2 cellular contexts compared by ENCODE assay signal in genomic region chr1:192839164-192840066, GRCh38.
A peak's percentile ranks its signal among the peaks of the same experiment; 100 is the strongest.
TF ChIP-seq lines count a peak whose summit lies in the region.

No MANE protein-coding gene starts in this region.

TF ChIP-seq in GM23338, 12 proteins besides CTCF, POLR2A, EP300 and RAD21:
- TF ChIP-seq ZNF462 (CRISPR knock-in tag; IDR thresholded peaks at IDR 0.05) (peak; percentile 28; the same call in 1 of the 2 replicates), CREB1 (CRISPR knock-in tag; IDR thresholded peaks at IDR 0.05; ENCODE audit: low read depth) (no peak)
TF ChIP-seq in GM23338: peak in this region for 1.

TF ChIP-seq in IMR-90, 13 proteins besides CTCF, POLR2A, EP300 and RAD21 (continued from another document):
- no peak for TF ChIP-seq MAZ (IDR thresholded peaks at IDR 0.05; ENCODE audit: borderline replicate concordance, low read depth, low read length)
